In genomic region chr9:137605146-137606004, GRCh38 we compare ENCODE assay signal across 8 cellular contexts. TPM values are rescaled to one million over a fixed set of nuclear protein-coding genes. Genes with fewer than 3 reads are reported as not detected.
DNase-seq lines count a peak whose midpoint lies in the region; ATAC-seq and TF ChIP-seq lines count a peak whose summit lies in the region.

TSS of gene ARRDC1 (plus strand) at chr9:137605686. CDS start at chr9:137605718, 32 bp downstream.

- peak; percentile 77 for DNase-seq in GM04504 (ENCODE audit: low read depth)
- no peak for DNase-seq in HFF-Myc (ENCODE audit: extremely low read depth, low read depth)
- peak; percentile 95 for DNase-seq in NAMALWA (ENCODE audit: low spot score)
- DNase-seq in SW480 (ENCODE audit: low spot score) = peak; percentile 87
- peak; percentile 84 for DNase-seq in activated naive CD8-positive, alpha-beta T cell treated with anti-CD3 and anti-CD28 coated beads, Interleukin-2, amount 50 U/mL, for 16 hours (ENCODE audit: low read depth, low spot score)
- DNase-seq in heart left ventricle = peak; percentile 93 to 96 (median 95)
- DNase-seq in pons (ENCODE audit: low spot score) = peak; percentile 84
- DNase-seq in tibial nerve (ENCODE audit: low spot score in 2 of 2) = peak; percentile 85 to 88

- TF ChIP-seq CTCF in HFF-Myc (IDR thresholded peaks at IDR 0.05; ENCODE audit: low read depth, low read length, missing control alignments) = no peak
- TF ChIP-seq CTCF in heart left ventricle (IDR thresholded peaks at IDR 0.05) = no peak
- TF ChIP-seq CTCF in tibial nerve (IDR thresholded peaks at IDR 0.05) = no peak

- H3K9me3 ChIP-seq in heart left ventricle = no peaks in the 10 kb centered on the region
- H3K9me3 ChIP-seq in tibial nerve = no peaks in the 10 kb centered on the region

- no peaks in the 10 kb centered on the region for H3K27me3 ChIP-seq in heart left ventricle
- no peaks in the 10 kb centered on the region for H3K27me3 ChIP-seq in tibial nerve

- H3K4me3 ChIP-seq in HFF-Myc (replicated peaks; ENCODE audit: low read depth, low read length) = peak within 1 kb of the TSS; percentile 49
- peak within 1 kb of the TSS; percentile 61 to 91 (median 81) for H3K4me3 ChIP-seq in heart left ventricle
- peak within 1 kb of the TSS; percentile 56 to 84 (median 78) for H3K4me3 ChIP-seq in tibial nerve

- peak; percentile 81 to 90 (median 87) for ATAC-seq in heart left ventricle

- TF ChIP-seq POLR2A in heart left ventricle (IDR thresholded peaks at IDR 0.05) (peak in 1 of 2 donors; percentile 79), tibial nerve (IDR thresholded peaks at IDR 0.05) (peak in 1 of 2 donors; percentile 36)

- H3K4me1 ChIP-seq in heart left ventricle (peaks cover 7 to 52% (median 23%) of the 10 kb centered on the region in 12 donors), tibial nerve (peaks cover 0 to 47% (median 18%) of the 10 kb centered on the region in 4 donors)

- intact Hi-C loops in heart left ventricle (cut with DNase I) = loop anchor here in 2 of 10 donors (1.0 kb wide), 2 partner anchors 13 to 27 kb away; partner anchors contain the start of gene DPH7 (in 1 of the 2)

- peak in 1 of 2 donors; percentile 7 for TF ChIP-seq EP300 in tibial nerve (IDR thresholded peaks at IDR 0.05)

- H3K36me3 ChIP-seq in heart left ventricle = no peaks in the 10 kb centered on the region
- no peaks in the 10 kb centered on the region for H3K36me3 ChIP-seq in tibial nerve

- H3K27ac ChIP-seq in heart left ventricle (peak within 1 kb of the TSS; percentile 74 to 94 (median 90)), tibial nerve (peak within 1 kb of the TSS; percentile 55 to 93 (median 85))

- WGBS in heart left ventricle, 4 donors = 0 to 1% (median 1%) methylated on average over 31 to 109 of the region's 109 CpGs
- WGBS in tibial nerve, 2 donors = 1 to 5% methylated on average over 4 to 22 of the region's 109 CpGs

RNA-seq across cellular contexts. Expression of gene ARRDC1, which starts in this region (rescaled TPM):
- 10 to 100 TPM; 14.1 to 43.6 (median 20.7) TPM for total RNA-seq in heart left ventricle
- 10 to 100 TPM; 23.2 to 42.6 TPM for polyA plus RNA-seq in heart left ventricle
- total RNA-seq in tibial nerve = 10 to 100 TPM; 26.4 to 83.1 (median 50.1) TPM
